8 cellular contexts compared by ENCODE assay signal in genomic region chr7:100015232-100016208, GRCh38. TPM values are rescaled to one million over a fixed set of nuclear protein-coding genes. Genes with fewer than 3 reads are reported as not detected.
A peak's percentile ranks its signal among the peaks of the same experiment; 100 is the strongest.
DNase-seq lines count a peak whose midpoint lies in the region; ATAC-seq, FAIRE-seq and TF ChIP-seq lines count a peak whose summit lies in the region.

TSS of gene ZKSCAN1 (plus strand) at chr7:100015596. CDS start at chr7:100023507, 7,911 bp downstream.

- H3K4me1 ChIP-seq in esophagus squamous epithelium, result peaks cover 21 to 85% (median 38%) of the 10 kb centered on the region in 3 donors

- peak; percentile 30 for FAIRE-seq in RCC 7860 (lab: Jason Lieb, UNC)

- no peaks in the 10 kb centered on the region for H3K9me3 ChIP-seq in esophagus squamous epithelium

- H3K36me3 Mint-ChIP-seq in activated T-cell treated with anti-CD3 and anti-CD28 coated beads, Interleukin-2, amount 50 U/mL, for 72 hours (ENCODE audit: insufficient read depth in 2 of 2), result peaks cover 7% of the 10 kb centered on the region in 2 donors

- peak in 3 of 4 donors; percentile 71 to 91 (median 91) for TF ChIP-seq POLR2A in esophagus squamous epithelium (IDR thresholded peaks at IDR 0.05)

- ATAC-seq in GM21723 (IDR thresholded peaks at IDR 0.05; ENCODE audit: unreplicated experiment), result peak; percentile 95
- peak; percentile 99 for ATAC-seq in activated T-cell treated with anti-CD3 and anti-CD28 coated beads, Interleukin-2, amount 50 U/mL, for 72 hours (replicated peaks in 1 of 2)

- peaks cover 0 to 18% (median 0%) of the 10 kb centered on the region in 3 donors for H3K36me3 ChIP-seq in esophagus squamous epithelium

- peak within 1 kb of the TSS; percentile 91 to 93 for H3K4me3 Mint-ChIP-seq in activated T-cell treated with anti-CD3 and anti-CD28 coated beads, Interleukin-2, amount 50 U/mL, for 72 hours

- no peaks in the 10 kb centered on the region for H3K27me3 ChIP-seq in esophagus squamous epithelium

- H3K27ac Mint-ChIP-seq in activated T-cell treated with anti-CD3 and anti-CD28 coated beads, Interleukin-2, amount 50 U/mL, for 72 hours, result peak within 1 kb of the TSS; percentile 92

- peak within 1 kb of the TSS; percentile 79 to 92 (median 88) for H3K4me3 ChIP-seq in esophagus squamous epithelium

- H3K9me3 Mint-ChIP-seq in activated T-cell treated with anti-CD3 and anti-CD28 coated beads, Interleukin-2, amount 50 U/mL, for 72 hours, result no peaks in the 10 kb centered on the region

- peaks cover 58% of the 10 kb centered on the region for H3K4me1 Mint-ChIP-seq in activated T-cell treated with anti-CD3 and anti-CD28 coated beads, Interleukin-2, amount 50 U/mL, for 72 hours (ENCODE audit: low read depth)

- 3 to 4% methylated on average over 16 to 33 of the region's 69 CpGs for WGBS in esophagus squamous epithelium, 2 donors

- TF ChIP-seq CTCF in esophagus squamous epithelium (IDR thresholded peaks at IDR 0.05), result no peak

- DNase-seq in DMS79 (lab: John Stamatoyannopoulos, UW) (peak; percentile 85), KG1 (lab: John Stamatoyannopoulos, UW) (peak; percentile 22), RCC 7860 (ENCODE audit: low spot score) (peak; percentile 88), esophagus squamous epithelium (lab: John Stamatoyannopoulos, UW) (peak; percentile 57), myocyte (ENCODE audit: low read depth) (peak; percentile 97)
- peak; percentile 89 to 90 for DNase-seq in activated T-cell treated with anti-CD3 and anti-CD28 coated beads, Interleukin-2, amount 50 U/mL, for 72 hours
- DNase-seq in stimulated activated CD8-positive, alpha-beta memory T cell treated with anti-CD3 and anti-CD28 coated beads, Interleukin-7, amount 100 ng/mL, for 4 hours (ENCODE audit: low read depth in 2 of 2), result peak; percentile 71 to 81

- intact Hi-C loops in esophagus squamous epithelium (cut with DNase I), result no loop called here

- peak within 1 kb of the TSS; percentile 94 to 100 (median 98) for H3K27ac ChIP-seq in esophagus squamous epithelium

- H3K27me3 Mint-ChIP-seq in activated T-cell treated with anti-CD3 and anti-CD28 coated beads, Interleukin-2, amount 50 U/mL, for 72 hours (ENCODE audit: low read depth), result no peaks in the 10 kb centered on the region

RNA-seq across cellular contexts. Expression of gene ZKSCAN1, which starts in this region (rescaled TPM):
- 10 to 100 TPM; 70.3 to 78.2 TPM for total RNA-seq in activated T-cell treated with anti-CD3 and anti-CD28 coated beads, Interleukin-2, amount 50 U/mL, for 72 hours
- total RNA-seq in esophagus squamous epithelium, result 10 to 100 TPM; 18.3 to 38.3 (median 21.9) TPM
- 27.5 and 34.2 TPM in 2 replicates for total RNA-seq in myocyte
- 18.6 TPM for polyA plus RNA-seq in myocyte (2012)

Comparison
In these comparisons a context has a peak if more than half of its experiments do, and no peak if none do; other contexts are left out.
1. Peak in every context shown above with its lines: DNase-seq, ATAC-seq, H3K4me3 ChIP-seq and H3K27ac ChIP-seq.
2. DNase-seq: peak in every context shown above with its lines; median percentile 97 in myocyte; 90 in activated T-cell treated with anti-CD3 and anti-CD28 coated beads, Interleukin-2, amount 50 U/mL, for 72 hours; 88 in RCC 7860; 85 in DMS79; 76 in stimulated activated CD8-positive, alpha-beta memory T cell treated with anti-CD3 and anti-CD28 coated beads, Interleukin-7, amount 100 ng/mL, for 4 hours; 57 in esophagus squamous epithelium; 22 in KG1.